ENCODE assay signal across 1 cellular context in genomic region chr20:17536944-17537444, GRCh38.
TF ChIP-seq lines count a peak whose summit lies in the region.

No MANE protein-coding gene starts in this region.

TF ChIP-seq in HepG2, 621 proteins besides CTCF, POLR2A, EP300 and RAD21 (continued from another document and continues in another):
- TF ChIP-seq, protein P1, sequence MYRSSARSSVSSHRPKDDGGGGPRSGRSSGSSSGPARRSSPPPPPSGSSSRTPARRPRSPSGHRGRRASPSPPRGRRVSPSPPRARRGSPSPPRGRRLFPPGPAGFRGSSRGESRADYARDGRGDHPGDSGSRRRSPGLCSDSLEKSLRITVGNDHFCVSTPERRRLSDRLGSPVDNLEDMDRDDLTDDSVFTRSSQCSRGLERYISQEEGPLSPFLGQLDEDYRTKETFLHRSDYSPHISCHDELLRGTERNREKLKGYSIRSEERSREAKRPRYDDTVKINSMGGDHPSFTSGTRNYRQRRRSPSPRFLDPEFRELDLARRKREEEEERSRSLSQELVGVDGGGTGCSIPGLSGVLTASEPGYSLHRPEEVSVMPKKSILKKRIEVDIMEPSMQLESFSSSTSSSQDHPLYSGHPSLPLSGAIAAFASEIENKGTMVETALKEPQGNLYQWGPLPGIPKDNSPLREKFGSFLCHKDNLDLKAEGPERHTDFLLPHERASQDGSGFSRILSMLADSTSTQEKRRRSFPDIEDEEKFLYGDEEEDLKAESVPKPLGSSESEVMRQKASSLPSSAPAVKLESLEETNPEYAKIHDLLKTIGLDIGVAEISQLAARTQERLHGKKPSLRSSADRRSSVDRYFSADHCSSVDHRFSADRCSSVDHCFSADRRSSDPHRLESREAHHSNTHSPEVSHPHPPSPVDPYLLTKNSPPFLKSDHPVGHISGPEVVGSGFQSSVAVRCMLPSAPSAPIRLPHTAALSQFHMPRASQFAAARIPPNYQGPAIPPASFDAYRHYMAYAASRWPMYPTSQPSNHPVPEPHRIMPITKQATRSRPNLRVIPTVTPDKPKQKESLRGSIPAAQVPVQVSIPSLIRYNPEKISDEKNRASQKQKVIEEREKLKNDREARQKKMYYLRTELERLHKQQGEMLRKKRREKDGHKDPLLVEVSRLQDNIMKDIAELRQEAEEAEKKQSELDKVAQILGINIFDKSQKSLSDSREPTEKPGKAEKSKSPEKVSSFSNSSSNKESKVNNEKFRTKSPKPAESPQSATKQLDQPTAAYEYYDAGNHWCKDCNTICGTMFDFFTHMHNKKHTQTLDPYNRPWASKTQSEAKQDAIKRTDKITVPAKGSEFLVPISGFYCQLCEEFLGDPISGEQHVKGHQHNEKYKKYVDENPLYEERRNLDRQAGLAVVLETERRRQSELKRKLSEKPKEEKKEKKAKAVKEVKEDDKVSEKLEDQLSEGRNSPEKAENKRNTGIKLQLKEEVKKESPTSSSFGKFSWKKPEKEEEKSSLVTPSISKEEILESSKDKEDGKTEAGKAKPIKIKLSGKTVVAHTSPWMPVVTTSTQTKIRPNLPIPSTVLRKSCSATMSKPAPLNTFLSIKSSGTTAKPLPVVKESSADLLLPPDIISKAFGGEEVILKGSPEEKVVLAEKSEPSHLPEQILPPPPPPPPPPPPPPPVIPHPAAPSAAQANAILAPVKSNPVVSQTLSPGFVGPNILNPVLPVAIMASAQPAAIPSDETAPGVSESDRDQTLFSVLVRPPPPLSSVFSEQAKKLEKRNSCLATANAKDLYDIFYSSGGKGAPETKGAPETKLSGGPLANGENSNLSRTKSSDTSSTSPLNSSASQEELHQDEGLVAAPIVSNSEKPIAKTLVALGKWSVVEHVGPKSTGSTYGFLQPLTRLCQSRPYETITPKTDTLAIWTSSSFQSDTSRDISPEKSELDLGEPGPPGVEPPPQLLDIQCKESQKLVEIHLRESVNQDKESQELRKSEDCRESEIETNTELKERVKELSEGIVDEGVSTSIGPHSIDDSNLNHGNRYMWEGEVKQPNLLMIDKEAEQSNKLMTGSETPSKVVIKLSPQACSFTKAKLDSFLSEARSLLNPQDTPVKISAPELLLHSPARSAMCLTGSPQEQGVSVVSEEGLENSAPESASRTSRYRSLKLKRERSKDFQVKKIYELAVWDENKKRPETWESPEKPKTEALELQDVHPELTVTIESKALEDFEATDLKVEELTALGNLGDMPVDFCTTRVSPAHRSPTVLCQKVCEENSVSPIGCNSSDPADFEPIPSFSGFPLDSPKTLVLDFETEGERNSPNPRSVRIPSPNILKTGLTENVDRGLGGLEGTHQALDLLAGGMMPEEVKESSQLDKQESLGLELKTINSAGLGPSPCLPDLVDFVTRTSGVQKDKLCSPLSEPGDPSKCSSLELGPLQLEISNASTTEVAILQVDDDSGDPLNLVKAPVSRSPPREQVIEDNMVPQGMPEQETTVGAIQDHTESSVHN (CRISPR knock-in tag; IDR thresholded peaks at IDR 0.05): 0 out of 2 replicates have a peak, but pooled peaks have one; percentile 64
- peak; percentile 88; the same call in 1 of the 2 replicates for TF ChIP-seq MYNN (CRISPR knock-in tag; IDR thresholded peaks at IDR 0.05; ENCODE audit: low read depth)
- TF ChIP-seq ETV5 (CRISPR knock-in tag; IDR thresholded peaks at IDR 0.05; ENCODE audit: borderline replicate concordance): peak; percentile 42; the same call in 1 of the 2 replicates
- TF ChIP-seq EHMT2 (IDR thresholded peaks at IDR 0.05; ENCODE audit: borderline replicate concordance, low read depth, low read length): no peak
- TF ChIP-seq ZBED4 (CRISPR knock-in tag; IDR thresholded peaks at IDR 0.05; ENCODE audit: borderline replicate concordance): no peak
- TF ChIP-seq GATA4 (IDR thresholded peaks at IDR 0.05; ENCODE audit: borderline replicate concordance, low read depth): no peak
- no peak for TF ChIP-seq TFAP4 (IDR thresholded peaks at IDR 0.05; ENCODE audit: borderline replicate concordance, low read depth)
- TF ChIP-seq ZNF788 (CRISPR knock-in tag; IDR thresholded peaks at IDR 0.05; ENCODE audit: borderline replicate concordance): no peak; the same call in 1 of the 2 replicates
- TF ChIP-seq YY1 (IDR thresholded peaks at IDR 0.05; ENCODE audit: insufficient read depth, insufficient replicate concordance, low read depth, low read length): peak; percentile 38
- TF ChIP-seq POLR2AphosphoS5 (IDR thresholded peaks at IDR 0.05; ENCODE audit: low read depth, low read length): no peak
- no peak for TF ChIP-seq ZNF101 (CRISPR knock-in tag; IDR thresholded peaks at IDR 0.05; ENCODE audit: borderline replicate concordance, low read depth)
- no peak; the same call in 1 of the 2 replicates for TF ChIP-seq GMEB1 (CRISPR knock-in tag; IDR thresholded peaks at IDR 0.05; ENCODE audit: borderline replicate concordance)
- peak; percentile 52; the same call in 1 of the 2 replicates for TF ChIP-seq HDAC1 (CRISPR knock-in tag; IDR thresholded peaks at IDR 0.05)
- TF ChIP-seq, protein P2, sequence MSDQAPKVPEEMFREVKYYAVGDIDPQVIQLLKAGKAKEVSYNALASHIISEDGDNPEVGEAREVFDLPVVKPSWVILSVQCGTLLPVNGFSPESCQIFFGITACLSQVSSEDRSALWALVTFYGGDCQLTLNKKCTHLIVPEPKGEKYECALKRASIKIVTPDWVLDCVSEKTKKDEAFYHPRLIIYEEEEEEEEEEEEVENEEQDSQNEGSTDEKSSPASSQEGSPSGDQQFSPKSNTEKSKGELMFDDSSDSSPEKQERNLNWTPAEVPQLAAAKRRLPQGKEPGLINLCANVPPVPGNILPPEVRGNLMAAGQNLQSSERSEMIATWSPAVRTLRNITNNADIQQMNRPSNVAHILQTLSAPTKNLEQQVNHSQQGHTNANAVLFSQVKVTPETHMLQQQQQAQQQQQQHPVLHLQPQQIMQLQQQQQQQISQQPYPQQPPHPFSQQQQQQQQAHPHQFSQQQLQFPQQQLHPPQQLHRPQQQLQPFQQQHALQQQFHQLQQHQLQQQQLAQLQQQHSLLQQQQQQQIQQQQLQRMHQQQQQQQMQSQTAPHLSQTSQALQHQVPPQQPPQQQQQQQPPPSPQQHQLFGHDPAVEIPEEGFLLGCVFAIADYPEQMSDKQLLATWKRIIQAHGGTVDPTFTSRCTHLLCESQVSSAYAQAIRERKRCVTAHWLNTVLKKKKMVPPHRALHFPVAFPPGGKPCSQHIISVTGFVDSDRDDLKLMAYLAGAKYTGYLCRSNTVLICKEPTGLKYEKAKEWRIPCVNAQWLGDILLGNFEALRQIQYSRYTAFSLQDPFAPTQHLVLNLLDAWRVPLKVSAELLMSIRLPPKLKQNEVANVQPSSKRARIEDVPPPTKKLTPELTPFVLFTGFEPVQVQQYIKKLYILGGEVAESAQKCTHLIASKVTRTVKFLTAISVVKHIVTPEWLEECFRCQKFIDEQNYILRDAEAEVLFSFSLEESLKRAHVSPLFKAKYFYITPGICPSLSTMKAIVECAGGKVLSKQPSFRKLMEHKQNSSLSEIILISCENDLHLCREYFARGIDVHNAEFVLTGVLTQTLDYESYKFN (CRISPR knock-in tag; conservative IDR thresholded peaks at IDR 0.05): no peak
- TF ChIP-seq MLLT10 (CRISPR knock-in tag; IDR thresholded peaks at IDR 0.05): no peak
- TF ChIP-seq MIER3 (CRISPR knock-in tag; IDR thresholded peaks at IDR 0.05; ENCODE audit: borderline replicate concordance): peak; percentile 58; the same call in 1 of the 2 replicates
- TF ChIP-seq TOE1 (CRISPR knock-in tag; IDR thresholded peaks at IDR 0.05): no peak
- no peak; the same call in 1 of the 2 replicates for TF ChIP-seq NCOA1 (CRISPR knock-in tag; IDR thresholded peaks at IDR 0.05)
- no peak for TF ChIP-seq ZNF773 (CRISPR knock-in tag; IDR thresholded peaks at IDR 0.05; ENCODE audit: borderline replicate concordance)
- TF ChIP-seq SMYD3 (CRISPR knock-in tag; IDR thresholded peaks at IDR 0.05): no peak
- no peak for TF ChIP-seq ZNF382 (CRISPR knock-in tag; IDR thresholded peaks at IDR 0.05; ENCODE audit: borderline replicate concordance)
- TF ChIP-seq ZNF501 (CRISPR knock-in tag; IDR thresholded peaks at IDR 0.05): peak; percentile 82
- no peak for TF ChIP-seq ZNF33B (CRISPR knock-in tag; IDR thresholded peaks at IDR 0.05)
- TF ChIP-seq PHF8 (CRISPR knock-in tag; IDR thresholded peaks at IDR 0.05): no peak
- peak; percentile 68; the same call in 1 of the 2 replicates for TF ChIP-seq ZNF205 (CRISPR knock-in tag; IDR thresholded peaks at IDR 0.05)
- TF ChIP-seq MXD4 (CRISPR knock-in tag; IDR thresholded peaks at IDR 0.05): peak; percentile 89
- no peak for TF ChIP-seq HNRNPUL1 (IDR thresholded peaks at IDR 0.05; ENCODE audit: low read depth, low read length)
- no peak for TF ChIP-seq ZNF282 (IDR thresholded peaks at IDR 0.05; ENCODE audit: partially characterized antibody)
- TF ChIP-seq, protein P3, sequence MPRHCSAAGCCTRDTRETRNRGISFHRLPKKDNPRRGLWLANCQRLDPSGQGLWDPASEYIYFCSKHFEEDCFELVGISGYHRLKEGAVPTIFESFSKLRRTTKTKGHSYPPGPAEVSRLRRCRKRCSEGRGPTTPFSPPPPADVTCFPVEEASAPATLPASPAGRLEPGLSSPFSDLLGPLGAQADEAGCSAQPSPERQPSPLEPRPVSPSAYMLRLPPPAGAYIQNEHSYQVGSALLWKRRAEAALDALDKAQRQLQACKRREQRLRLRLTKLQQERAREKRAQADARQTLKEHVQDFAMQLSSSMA (CRISPR knock-in tag; IDR thresholded peaks at IDR 0.05): 0 out of 2 replicates have a peak, but pooled peaks have one; percentile 52
- no peak for TF ChIP-seq ZNF484 (CRISPR knock-in tag; IDR thresholded peaks at IDR 0.05; ENCODE audit: borderline replicate concordance, low read depth)
- TF ChIP-seq, protein P4, sequence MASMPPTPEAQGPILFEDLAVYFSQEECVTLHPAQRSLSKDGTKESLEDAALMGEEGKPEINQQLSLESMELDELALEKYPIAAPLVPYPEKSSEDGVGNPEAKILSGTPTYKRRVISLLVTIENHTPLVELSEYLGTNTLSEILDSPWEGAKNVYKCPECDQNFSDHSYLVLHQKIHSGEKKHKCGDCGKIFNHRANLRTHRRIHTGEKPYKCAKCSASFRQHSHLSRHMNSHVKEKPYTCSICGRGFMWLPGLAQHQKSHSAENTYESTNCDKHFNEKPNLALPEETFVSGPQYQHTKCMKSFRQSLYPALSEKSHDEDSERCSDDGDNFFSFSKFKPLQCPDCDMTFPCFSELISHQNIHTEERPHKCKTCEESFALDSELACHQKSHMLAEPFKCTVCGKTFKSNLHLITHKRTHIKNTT (CRISPR knock-in tag; IDR thresholded peaks at IDR 0.05): no peak
- TF ChIP-seq, protein P5, sequence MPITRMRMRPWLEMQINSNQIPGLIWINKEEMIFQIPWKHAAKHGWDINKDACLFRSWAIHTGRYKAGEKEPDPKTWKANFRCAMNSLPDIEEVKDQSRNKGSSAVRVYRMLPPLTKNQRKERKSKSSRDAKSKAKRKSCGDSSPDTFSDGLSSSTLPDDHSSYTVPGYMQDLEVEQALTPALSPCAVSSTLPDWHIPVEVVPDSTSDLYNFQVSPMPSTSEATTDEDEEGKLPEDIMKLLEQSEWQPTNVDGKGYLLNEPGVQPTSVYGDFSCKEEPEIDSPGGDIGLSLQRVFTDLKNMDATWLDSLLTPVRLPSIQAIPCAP (CRISPR knock-in tag; IDR thresholded peaks at IDR 0.05; ENCODE audit: low read depth): no peak
- no peak for TF ChIP-seq ESRRA (CRISPR knock-in tag; IDR thresholded peaks at IDR 0.05; ENCODE audit: low read depth)
- TF ChIP-seq ZNF607 (CRISPR knock-in tag; IDR thresholded peaks at IDR 0.05; ENCODE audit: borderline replicate concordance): no peak
- TF ChIP-seq ZFP36L1 (CRISPR knock-in tag; IDR thresholded peaks at IDR 0.05): no peak
- TF ChIP-seq KDM5B (CRISPR knock-in tag; IDR thresholded peaks at IDR 0.05; ENCODE audit: borderline replicate concordance): no peak; the same call in 1 of the 2 replicates
- no peak for TF ChIP-seq JDP2 (CRISPR knock-in tag; IDR thresholded peaks at IDR 0.05; ENCODE audit: borderline replicate concordance)
- TF ChIP-seq GLI4 (CRISPR knock-in tag; IDR thresholded peaks at IDR 0.05; ENCODE audit: borderline replicate concordance): no peak
